ENCODE assay signal across 1 cellular context in genomic region chr1:198158766-198159589, GRCh38.
A peak's percentile ranks its signal among the peaks of the same experiment; 100 is the strongest.
TF ChIP-seq lines count a peak whose summit lies in the region.

No MANE protein-coding gene starts in this region.

TF ChIP-seq in HepG2, 621 proteins besides CTCF, POLR2A, EP300 and RAD21 (continued from another document and continues in another):
- TF ChIP-seq, protein P1, sequence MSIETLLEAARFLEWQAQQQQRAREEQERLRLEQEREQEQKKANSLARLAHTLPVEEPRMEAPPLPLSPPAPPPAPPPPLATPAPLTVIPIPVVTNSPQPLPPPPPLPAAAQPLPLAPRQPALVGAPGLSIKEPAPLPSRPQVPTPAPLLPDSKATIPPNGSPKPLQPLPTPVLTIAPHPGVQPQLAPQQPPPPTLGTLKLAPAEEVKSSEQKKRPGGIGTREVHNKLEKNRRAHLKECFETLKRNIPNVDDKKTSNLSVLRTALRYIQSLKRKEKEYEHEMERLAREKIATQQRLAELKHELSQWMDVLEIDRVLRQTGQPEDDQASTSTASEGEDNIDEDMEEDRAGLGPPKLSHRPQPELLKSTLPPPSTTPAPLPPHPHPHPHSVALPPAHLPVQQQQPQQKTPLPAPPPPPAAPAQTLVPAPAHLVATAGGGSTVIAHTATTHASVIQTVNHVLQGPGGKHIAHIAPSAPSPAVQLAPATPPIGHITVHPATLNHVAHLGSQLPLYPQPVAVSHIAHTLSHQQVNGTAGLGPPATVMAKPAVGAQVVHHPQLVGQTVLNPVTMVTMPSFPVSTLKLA (IDR thresholded peaks at IDR 0.05) = no peak
- no peak for TF ChIP-seq ZMAT3 (CRISPR knock-in tag; conservative IDR thresholded peaks at IDR 0.05)
- TF ChIP-seq ZNF335 (CRISPR knock-in tag; IDR thresholded peaks at IDR 0.05) = peak; percentile 51; the same call in 1 of the 2 replicates
- TF ChIP-seq ZNF644 (CRISPR knock-in tag; IDR thresholded peaks at IDR 0.05; ENCODE audit: low read depth) = no peak
- TF ChIP-seq YEATS2 (CRISPR knock-in tag; IDR thresholded peaks at IDR 0.05; ENCODE audit: borderline replicate concordance) = peak; percentile 83
- TF ChIP-seq RORA (CRISPR knock-in tag; IDR thresholded peaks at IDR 0.05) = no peak
- TF ChIP-seq WIZ (CRISPR knock-in tag; IDR thresholded peaks at IDR 0.05) = no peak
- peak; percentile 44; the same call in 1 of the 2 replicates for TF ChIP-seq ELF3 (CRISPR knock-in tag; IDR thresholded peaks at IDR 0.05)
- TF ChIP-seq IKZF5 (CRISPR knock-in tag; IDR thresholded peaks at IDR 0.05) = peak; percentile 64
- TF ChIP-seq, protein P2, sequence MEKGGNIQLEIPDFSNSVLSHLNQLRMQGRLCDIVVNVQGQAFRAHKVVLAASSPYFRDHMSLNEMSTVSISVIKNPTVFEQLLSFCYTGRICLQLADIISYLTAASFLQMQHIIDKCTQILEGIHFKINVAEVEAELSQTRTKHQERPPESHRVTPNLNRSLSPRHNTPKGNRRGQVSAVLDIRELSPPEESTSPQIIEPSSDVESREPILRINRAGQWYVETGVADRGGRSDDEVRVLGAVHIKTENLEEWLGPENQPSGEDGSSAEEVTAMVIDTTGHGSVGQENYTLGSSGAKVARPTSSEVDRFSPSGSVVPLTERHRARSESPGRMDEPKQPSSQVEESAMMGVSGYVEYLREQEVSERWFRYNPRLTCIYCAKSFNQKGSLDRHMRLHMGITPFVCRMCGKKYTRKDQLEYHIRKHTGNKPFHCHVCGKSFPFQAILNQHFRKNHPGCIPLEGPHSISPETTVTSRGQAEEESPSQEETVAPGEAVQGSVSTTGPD (CRISPR knock-in tag; IDR thresholded peaks at IDR 0.05) = no peak
- no peak for TF ChIP-seq FOSL1 (CRISPR knock-in tag; IDR thresholded peaks at IDR 0.05; ENCODE audit: borderline replicate concordance)
- TF ChIP-seq GLI4 (CRISPR knock-in tag; IDR thresholded peaks at IDR 0.05; ENCODE audit: borderline replicate concordance) = no peak
- TF ChIP-seq ZNF563 (CRISPR knock-in tag; IDR thresholded peaks at IDR 0.05) = no peak
- TF ChIP-seq ZNF496 (CRISPR knock-in tag; IDR thresholded peaks at IDR 0.05; ENCODE audit: insufficient replicate concordance) = no peak
- TF ChIP-seq ZNF672 (CRISPR knock-in tag; IDR thresholded peaks at IDR 0.05) = no peak
- peak; percentile 29; the same call in 1 of the 2 replicates for TF ChIP-seq KDM5B (CRISPR knock-in tag; IDR thresholded peaks at IDR 0.05; ENCODE audit: borderline replicate concordance)
- TF ChIP-seq POGK (CRISPR knock-in tag; conservative IDR thresholded peaks at IDR 0.05) = no peak; the same call in 1 of the 2 replicates
- TF ChIP-seq, protein P3, sequence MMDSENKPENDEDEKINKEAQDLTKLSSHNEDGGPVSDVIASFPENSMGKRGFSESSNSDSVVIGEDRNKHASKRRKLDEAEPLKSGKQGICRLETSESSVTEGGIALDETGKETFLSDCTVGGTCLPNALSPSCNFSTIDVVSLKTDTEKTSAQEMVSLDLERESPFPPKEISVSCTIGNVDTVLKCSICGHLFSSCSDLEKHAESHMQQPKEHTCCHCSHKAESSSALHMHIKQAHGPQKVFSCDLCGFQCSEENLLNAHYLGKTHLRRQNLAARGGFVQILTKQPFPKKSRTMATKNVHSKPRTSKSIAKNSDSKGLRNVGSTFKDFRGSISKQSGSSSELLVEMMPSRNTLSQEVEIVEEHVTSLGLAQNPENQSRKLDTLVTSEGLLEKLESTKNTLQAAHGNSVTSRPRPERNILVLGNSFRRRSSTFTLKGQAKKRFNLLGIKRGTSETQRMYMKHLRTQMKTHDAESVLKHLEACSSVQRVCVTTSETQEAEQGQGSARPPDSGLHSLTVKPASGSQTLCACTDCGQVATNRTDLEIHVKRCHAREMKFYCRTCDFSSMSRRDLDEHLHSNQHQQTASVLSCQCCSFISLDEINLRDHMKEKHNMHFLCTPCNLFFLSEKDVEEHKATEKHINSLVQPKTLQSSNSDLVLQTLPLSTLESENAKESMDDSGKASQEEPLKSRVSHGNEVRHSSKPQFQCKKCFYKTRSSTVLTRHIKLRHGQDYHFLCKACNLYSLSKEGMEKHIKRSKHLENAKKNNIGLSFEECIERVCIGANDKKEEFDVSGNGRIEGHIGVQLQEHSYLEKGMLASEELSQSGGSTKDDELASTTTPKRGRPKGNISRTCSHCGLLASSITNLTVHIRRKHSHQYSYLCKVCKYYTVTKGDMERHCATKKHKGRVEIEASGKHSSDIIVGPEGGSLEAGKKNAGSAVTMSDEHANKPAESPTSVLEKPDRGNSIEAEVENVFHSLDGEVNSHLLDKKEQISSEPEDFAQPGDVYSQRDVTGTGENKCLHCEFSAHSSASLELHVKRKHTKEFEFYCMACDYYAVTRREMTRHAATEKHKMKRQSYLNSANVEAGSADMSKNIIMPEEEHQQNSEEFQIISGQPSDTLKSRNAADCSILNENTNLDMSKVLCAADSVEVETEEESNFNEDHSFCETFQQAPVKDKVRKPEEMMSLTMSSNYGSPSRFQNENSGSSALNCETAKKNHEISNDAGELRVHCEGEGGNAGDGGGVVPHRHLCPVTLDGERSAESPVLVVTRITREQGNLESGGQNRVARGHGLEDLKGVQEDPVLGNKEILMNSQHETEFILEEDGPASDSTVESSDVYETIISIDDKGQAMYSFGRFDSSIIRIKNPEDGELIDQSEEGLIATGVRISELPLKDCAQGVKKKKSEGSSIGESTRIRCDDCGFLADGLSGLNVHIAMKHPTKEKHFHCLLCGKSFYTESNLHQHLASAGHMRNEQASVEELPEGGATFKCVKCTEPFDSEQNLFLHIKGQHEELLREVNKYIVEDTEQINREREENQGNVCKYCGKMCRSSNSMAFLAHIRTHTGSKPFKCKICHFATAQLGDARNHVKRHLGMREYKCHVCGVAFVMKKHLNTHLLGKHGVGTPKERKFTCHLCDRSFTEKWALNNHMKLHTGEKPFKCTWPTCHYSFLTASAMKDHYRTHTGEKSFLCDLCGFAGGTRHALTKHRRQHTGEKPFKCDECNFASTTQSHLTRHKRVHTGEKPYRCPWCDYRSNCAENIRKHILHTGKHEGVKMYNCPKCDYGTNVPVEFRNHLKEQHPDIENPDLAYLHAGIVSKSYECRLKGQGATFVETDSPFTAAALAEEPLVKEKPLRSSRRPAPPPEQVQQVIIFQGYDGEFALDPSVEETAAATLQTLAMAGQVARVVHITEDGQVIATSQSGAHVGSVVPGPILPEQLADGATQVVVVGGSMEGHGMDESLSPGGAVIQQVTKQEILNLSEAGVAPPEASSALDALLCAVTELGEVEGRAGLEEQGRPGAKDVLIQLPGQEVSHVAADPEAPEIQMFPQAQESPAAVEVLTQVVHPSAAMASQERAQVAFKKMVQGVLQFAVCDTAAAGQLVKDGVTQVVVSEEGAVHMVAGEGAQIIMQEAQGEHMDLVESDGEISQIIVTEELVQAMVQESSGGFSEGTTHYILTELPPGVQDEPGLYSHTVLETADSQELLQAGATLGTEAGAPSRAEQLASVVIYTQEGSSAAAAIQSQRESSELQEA (CRISPR knock-in tag; IDR thresholded peaks at IDR 0.05; ENCODE audit: not compliant biosample characterization) = no peak
- TF ChIP-seq CREB3 (CRISPR knock-in tag; IDR thresholded peaks at IDR 0.05) = no peak
- no peak for TF ChIP-seq ARID2 (CRISPR knock-in tag; IDR thresholded peaks at IDR 0.05; ENCODE audit: borderline replicate concordance)
- TF ChIP-seq HNRNPL (IDR thresholded peaks at IDR 0.05; ENCODE audit: low read depth, low read length) = no peak
- TF ChIP-seq, protein P4, sequence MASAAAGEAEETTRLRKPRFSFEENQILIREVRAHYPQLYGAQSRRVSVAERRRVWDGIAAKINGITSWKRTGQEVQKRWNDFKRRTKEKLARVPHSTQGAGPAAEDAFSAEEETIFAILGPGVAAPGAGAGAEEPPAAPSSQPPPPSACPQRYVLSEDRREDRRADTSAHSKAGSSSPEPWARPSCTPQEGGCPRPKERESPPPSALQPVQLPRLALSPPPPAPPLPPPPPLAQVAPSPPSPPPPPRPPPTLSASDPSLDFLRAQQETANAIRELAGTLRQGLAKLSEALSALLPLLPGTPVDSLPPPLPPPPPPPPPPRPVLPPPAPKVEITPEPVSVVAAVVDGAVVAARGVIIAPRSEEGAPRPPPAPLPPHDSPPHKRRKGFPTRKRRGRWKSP (CRISPR knock-in tag; IDR thresholded peaks at IDR 0.05) = no peak
- peak; percentile 44; the same call in 1 of the 2 replicates for TF ChIP-seq ETV5 (CRISPR knock-in tag; IDR thresholded peaks at IDR 0.05; ENCODE audit: borderline replicate concordance)
- TF ChIP-seq NR2F6 (IDR thresholded peaks at IDR 0.05) = no peak
- TF ChIP-seq NR2F6 (CRISPR knock-in tag; IDR thresholded peaks at IDR 0.05) = no peak
- TF ChIP-seq ZFP36L1 (CRISPR knock-in tag; IDR thresholded peaks at IDR 0.05) = 0 out of 2 replicates have a peak, but pooled peaks have one; percentile 69
- TF ChIP-seq SUZ12 (IDR thresholded peaks at IDR 0.05; ENCODE audit: low read depth, low read length) = no peak
- no peak for TF ChIP-seq NFE2L1 (CRISPR knock-in tag; IDR thresholded peaks at IDR 0.05; ENCODE audit: borderline replicate concordance)
- TF ChIP-seq, protein P5, sequence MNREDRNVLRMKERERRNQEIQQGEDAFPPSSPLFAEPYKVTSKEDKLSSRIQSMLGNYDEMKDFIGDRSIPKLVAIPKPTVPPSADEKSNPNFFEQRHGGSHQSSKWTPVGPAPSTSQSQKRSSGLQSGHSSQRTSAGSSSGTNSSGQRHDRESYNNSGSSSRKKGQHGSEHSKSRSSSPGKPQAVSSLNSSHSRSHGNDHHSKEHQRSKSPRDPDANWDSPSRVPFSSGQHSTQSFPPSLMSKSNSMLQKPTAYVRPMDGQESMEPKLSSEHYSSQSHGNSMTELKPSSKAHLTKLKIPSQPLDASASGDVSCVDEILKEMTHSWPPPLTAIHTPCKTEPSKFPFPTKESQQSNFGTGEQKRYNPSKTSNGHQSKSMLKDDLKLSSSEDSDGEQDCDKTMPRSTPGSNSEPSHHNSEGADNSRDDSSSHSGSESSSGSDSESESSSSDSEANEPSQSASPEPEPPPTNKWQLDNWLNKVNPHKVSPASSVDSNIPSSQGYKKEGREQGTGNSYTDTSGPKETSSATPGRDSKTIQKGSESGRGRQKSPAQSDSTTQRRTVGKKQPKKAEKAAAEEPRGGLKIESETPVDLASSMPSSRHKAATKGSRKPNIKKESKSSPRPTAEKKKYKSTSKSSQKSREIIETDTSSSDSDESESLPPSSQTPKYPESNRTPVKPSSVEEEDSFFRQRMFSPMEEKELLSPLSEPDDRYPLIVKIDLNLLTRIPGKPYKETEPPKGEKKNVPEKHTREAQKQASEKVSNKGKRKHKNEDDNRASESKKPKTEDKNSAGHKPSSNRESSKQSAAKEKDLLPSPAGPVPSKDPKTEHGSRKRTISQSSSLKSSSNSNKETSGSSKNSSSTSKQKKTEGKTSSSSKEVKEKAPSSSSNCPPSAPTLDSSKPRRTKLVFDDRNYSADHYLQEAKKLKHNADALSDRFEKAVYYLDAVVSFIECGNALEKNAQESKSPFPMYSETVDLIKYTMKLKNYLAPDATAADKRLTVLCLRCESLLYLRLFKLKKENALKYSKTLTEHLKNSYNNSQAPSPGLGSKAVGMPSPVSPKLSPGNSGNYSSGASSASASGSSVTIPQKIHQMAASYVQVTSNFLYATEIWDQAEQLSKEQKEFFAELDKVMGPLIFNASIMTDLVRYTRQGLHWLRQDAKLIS (CRISPR knock-in tag; IDR thresholded peaks at IDR 0.05) = no peak
- TF ChIP-seq, protein P6, sequence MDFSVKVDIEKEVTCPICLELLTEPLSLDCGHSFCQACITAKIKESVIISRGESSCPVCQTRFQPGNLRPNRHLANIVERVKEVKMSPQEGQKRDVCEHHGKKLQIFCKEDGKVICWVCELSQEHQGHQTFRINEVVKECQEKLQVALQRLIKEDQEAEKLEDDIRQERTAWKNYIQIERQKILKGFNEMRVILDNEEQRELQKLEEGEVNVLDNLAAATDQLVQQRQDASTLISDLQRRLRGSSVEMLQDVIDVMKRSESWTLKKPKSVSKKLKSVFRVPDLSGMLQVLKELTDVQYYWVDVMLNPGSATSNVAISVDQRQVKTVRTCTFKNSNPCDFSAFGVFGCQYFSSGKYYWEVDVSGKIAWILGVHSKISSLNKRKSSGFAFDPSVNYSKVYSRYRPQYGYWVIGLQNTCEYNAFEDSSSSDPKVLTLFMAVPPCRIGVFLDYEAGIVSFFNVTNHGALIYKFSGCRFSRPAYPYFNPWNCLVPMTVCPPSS (IDR thresholded peaks at IDR 0.05) = no peak
- no peak for TF ChIP-seq ZBTB8A (CRISPR knock-in tag; IDR thresholded peaks at IDR 0.05; ENCODE audit: borderline replicate concordance, low read depth)
- TF ChIP-seq ZNF770 (CRISPR knock-in tag; IDR thresholded peaks at IDR 0.05) = no peak
